Comparison of ENCODE assay signal across 8 cellular contexts in the genomic region with DNA sequence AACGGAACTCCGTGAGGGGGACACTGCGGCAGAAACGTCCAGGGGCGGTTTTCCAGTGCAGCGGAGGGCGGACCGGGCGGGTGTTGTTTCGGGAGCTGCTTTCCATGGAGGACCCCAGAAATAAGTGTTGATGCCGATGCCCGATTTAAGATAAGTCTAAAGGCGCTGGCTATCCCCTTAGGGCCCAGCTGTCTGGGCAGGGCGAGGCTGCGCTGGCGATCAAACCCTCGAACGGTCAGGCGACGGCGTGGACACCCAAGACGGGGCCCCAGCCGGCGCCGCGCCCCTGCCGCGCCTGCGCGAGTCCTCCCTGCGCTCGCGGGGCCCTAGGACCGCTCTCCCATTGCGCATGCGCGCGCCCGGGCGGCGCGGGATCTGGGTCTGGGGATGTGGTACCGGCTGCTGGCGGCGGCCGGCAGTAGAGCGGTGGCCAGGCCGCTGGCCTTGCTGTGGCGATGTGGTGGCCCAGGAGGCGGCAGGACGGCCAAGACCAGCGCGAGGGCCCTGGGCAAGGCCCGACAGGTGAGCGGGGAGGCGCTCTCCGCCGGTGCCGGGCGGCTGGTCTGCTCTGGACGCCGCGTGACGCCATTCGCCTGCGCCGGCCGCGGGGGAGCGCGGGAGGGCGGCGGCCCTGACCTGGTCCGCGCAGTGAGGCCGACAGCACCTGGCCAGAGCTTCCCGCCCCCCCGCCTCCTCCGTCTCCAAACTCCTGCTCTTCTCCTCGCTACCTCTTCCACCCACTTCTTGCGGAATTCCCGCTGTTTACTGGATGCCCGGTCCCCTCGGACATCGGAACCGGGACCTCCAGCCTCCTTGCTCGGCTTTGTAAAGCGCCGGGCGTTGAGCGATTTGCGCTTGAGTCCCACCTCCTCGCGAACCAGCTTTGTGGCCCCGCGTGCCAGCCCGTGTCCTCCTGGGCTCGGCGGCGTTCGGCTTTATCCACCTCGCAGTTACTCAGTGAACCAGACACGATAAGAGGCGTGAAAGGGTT. TPM values are rescaled to one million over a fixed set of nuclear protein-coding genes. Genes with fewer than 3 reads are reported as not detected.
A peak's percentile ranks its signal among the peaks of the same experiment; 100 is the strongest.
DNase-seq lines count a peak whose midpoint lies in the region; ATAC-seq, FAIRE-seq and TF ChIP-seq lines count a peak whose summit lies in the region.

No MANE protein-coding gene starts in this region.

- peak; percentile 91 for DNase-seq in D721Med (ENCODE audit: insufficient read length, low spot score)
- peak; percentile 26 for DNase-seq in OCI-M2 (lab: John Stamatoyannopoulos, UW; ENCODE audit: unreplicated experiment)
- peak; percentile 93 for DNase-seq in activated T-cell treated with anti-CD3 and anti-CD28 coated beads, Interleukin-2, amount 50 U/mL, for 1 hour
- peak; percentile 76 to 79 for DNase-seq in stimulated activated CD8-positive, alpha-beta memory T cell treated with anti-CD3 and anti-CD28 coated beads, Interleukin-7, amount 100 ng/mL, for 1 hour (ENCODE audit: low read depth in 2 of 2)

- peak overlapping the region; percentile 97 for H3K27ac ChIP-seq in HUES48 (ENCODE audit: low read depth, low read length)
- H3K27ac ChIP-seq in muscle layer of duodenum (ENCODE audit: low read length) = peak overlapping the region; percentile 69

- no peak for FAIRE-seq in D721Med (lab: Jason Lieb, UNC)

- H3K27me3 ChIP-seq in HUES48 (ENCODE audit: control insufficient read depth, insufficient read depth, low read length) (no peaks in the 10 kb centered on the region), muscle layer of duodenum (ENCODE audit: low read depth, low read length) (no peaks in the 10 kb centered on the region)

- H3K9ac ChIP-seq in HUES48 (ENCODE audit: low read depth, low read length) = peak overlapping the region; percentile 95

- peaks cover 7% of the 10 kb centered on the region; the same call in 1 of the 2 replicates for H3K4me1 ChIP-seq in HUES48 (ENCODE audit: control insufficient read depth, insufficient read depth, low read length)
- H3K4me1 ChIP-seq in muscle layer of duodenum (ENCODE audit: control insufficient read depth in 1 of 2, insufficient read depth in 2 of 2, low read length in 2 of 2) = peaks cover 0 to 28% of the 10 kb centered on the region in 2 donors

- TF ChIP-seq CTCF in D721Med (IDR thresholded peaks at IDR 0.05; ENCODE audit: insufficient read depth, missing control alignments) = no peak

- ATAC-seq in GM21390 (IDR thresholded peaks at IDR 0.05; ENCODE audit: unreplicated experiment) (peak; percentile 78), esophagus mucosa (peak; percentile 94)

- H3K9me3 ChIP-seq in HUES48 (ENCODE audit: control insufficient read depth, insufficient read depth, low read length) (peaks cover 8% of the 10 kb centered on the region; the same call in 1 of the 2 replicates), muscle layer of duodenum (ENCODE audit: control insufficient read depth in 1 of 2, low read length in 2 of 2) (no peaks in the 10 kb centered on the region)

- H3K36me3 ChIP-seq in HUES48 (ENCODE audit: control insufficient read depth, insufficient read depth, low read length) (peaks cover 13% of the 10 kb centered on the region), muscle layer of duodenum (ENCODE audit: control insufficient read depth in 1 of 2, insufficient read depth in 2 of 2, low read length in 2 of 2) (peaks cover under 1 to 5% of the 10 kb centered on the region in 2 donors)

- peak overlapping the region; percentile 90 for H3K4me3 ChIP-seq in HUES48 (ENCODE audit: low read depth, low read length)
- peak overlapping the region; percentile 88 to 94 for H3K4me3 ChIP-seq in muscle layer of duodenum (ENCODE audit: low read depth in 1 of 2, low read length in 2 of 2)

RNA-seq across cellular contexts. Expression of a gene that starts 24.0 kb away (rescaled TPM):
- 29.9 TPM for total RNA-seq in esophagus mucosa

RNA-seq across cellular contexts. Expression of a gene that starts 46.7 kb away (rescaled TPM):
- 13.9 TPM for total RNA-seq in esophagus mucosa

RNA-seq across cellular contexts. Expression of a gene that starts 49.4 kb away (rescaled TPM):
- total RNA-seq in esophagus mucosa = 22.0 TPM

RNA-seq across cellular contexts. Expression of a gene that starts 53.9 kb away (rescaled TPM):
- 1.6 TPM for total RNA-seq in esophagus mucosa

Comparison
In these comparisons a context has a peak if more than half of its experiments do, and no peak if none do; other contexts are left out.
1. Peak in every context shown above with its lines: DNase-seq, ATAC-seq, H3K4me3 ChIP-seq and H3K27ac ChIP-seq.
2. DNase-seq: peak in every context shown above with its lines; median percentile 93 in activated T-cell treated with anti-CD3 and anti-CD28 coated beads, Interleukin-2, amount 50 U/mL, for 1 hour; 91 in D721Med; 78 in stimulated activated CD8-positive, alpha-beta memory T cell treated with anti-CD3 and anti-CD28 coated beads, Interleukin-7, amount 100 ng/mL, for 1 hour; 26 in OCI-M2.